ENCODE assay signal across 2 cellular contexts in the genomic region with DNA sequence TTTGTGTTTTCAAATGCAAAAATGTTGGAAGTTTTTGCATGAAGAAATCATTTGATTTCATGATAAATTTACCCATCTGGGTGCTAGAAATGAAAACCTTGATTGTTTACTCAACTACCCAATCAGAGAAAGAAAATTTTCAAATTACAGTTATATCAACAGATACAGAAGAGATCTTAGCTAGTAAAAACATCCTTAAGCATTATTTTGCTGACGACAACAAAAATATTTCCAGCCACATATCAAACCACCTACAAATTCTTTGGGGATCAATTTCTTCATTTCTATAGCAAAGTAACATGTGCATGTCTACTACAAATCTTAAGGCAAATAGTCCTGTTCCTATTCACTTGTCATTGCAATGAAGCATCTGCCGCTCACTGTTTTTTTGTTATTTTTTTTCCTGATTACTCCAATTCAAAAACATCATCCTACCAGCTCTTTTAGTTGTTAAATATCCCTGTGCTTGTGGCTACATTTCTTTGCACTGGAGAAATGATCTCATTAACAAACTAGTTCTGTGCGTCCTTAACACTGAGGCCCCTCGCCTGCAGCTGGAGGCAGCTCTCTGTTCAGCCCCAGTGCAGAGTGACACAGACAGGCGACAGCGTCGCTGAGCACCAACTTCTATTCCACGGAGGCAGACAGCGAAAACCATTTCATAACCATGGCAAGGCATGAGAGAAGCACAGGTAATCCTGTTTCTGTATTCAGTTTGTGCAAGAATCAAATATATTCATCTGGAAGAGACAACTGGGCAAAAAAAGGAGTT.
TF ChIP-seq lines count a peak whose summit lies in the region.

No MANE protein-coding gene starts in this region.

TF ChIP-seq in HepG2, 621 proteins besides CTCF, POLR2A, EP300 and RAD21 (continued from another document):
- TF ChIP-seq, protein P1, sequence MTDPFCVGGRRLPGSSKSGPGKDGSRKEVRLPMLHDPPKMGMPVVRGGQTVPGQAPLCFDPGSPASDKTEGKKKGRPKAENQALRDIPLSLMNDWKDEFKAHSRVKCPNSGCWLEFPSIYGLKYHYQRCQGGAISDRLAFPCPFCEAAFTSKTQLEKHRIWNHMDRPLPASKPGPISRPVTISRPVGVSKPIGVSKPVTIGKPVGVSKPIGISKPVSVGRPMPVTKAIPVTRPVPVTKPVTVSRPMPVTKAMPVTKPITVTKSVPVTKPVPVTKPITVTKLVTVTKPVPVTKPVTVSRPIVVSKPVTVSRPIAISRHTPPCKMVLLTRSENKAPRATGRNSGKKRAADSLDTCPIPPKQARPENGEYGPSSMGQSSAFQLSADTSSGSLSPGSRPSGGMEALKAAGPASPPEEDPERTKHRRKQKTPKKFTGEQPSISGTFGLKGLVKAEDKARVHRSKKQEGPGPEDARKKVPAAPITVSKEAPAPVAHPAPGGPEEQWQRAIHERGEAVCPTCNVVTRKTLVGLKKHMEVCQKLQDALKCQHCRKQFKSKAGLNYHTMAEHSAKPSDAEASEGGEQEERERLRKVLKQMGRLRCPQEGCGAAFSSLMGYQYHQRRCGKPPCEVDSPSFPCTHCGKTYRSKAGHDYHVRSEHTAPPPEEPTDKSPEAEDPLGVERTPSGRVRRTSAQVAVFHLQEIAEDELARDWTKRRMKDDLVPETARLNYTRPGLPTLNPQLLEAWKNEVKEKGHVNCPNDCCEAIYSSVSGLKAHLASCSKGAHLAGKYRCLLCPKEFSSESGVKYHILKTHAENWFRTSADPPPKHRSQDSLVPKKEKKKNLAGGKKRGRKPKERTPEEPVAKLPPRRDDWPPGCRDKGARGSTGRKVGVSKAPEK (CRISPR knock-in tag; IDR thresholded peaks at IDR 0.05; ENCODE audit: borderline replicate concordance), result no peak
- TF ChIP-seq ZNF430 (CRISPR knock-in tag; IDR thresholded peaks at IDR 0.05) (no peak), ZNF432 (CRISPR knock-in tag; IDR thresholded peaks at IDR 0.05; ENCODE audit: borderline replicate concordance) (no peak), KAT8 (CRISPR knock-in tag; IDR thresholded peaks at IDR 0.05) (no peak), MAFF (IDR thresholded peaks at IDR 0.05; ENCODE audit: low read depth, low read length) (peak; percentile 90), ZNF256 (CRISPR knock-in tag; conservative IDR thresholded peaks at IDR 0.05) (no peak), FLYWCH1 (CRISPR knock-in tag; IDR thresholded peaks at IDR 0.05) (no peak), NBN (conservative IDR thresholded peaks at IDR 0.05) (no peak), ZSCAN22 (CRISPR knock-in tag; IDR thresholded peaks at IDR 0.05) (no peak), MAFK (conservative IDR thresholded peaks at IDR 0.05 in 1 of 2, IDR thresholded peaks at IDR 0.05 in 1 of 2; ENCODE audit: low read length in 2 of 2) (peak; percentile 84 to 94)
- TF ChIP-seq, protein P2, sequence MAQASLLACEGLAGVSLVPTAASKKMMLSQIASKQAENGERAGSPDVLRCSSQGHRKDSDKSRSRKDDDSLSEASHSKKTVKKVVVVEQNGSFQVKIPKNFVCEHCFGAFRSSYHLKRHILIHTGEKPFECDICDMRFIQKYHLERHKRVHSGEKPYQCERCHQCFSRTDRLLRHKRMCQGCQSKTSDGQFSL (CRISPR knock-in tag; IDR thresholded peaks at IDR 0.05), result no peak
- TF ChIP-seq, protein P3, sequence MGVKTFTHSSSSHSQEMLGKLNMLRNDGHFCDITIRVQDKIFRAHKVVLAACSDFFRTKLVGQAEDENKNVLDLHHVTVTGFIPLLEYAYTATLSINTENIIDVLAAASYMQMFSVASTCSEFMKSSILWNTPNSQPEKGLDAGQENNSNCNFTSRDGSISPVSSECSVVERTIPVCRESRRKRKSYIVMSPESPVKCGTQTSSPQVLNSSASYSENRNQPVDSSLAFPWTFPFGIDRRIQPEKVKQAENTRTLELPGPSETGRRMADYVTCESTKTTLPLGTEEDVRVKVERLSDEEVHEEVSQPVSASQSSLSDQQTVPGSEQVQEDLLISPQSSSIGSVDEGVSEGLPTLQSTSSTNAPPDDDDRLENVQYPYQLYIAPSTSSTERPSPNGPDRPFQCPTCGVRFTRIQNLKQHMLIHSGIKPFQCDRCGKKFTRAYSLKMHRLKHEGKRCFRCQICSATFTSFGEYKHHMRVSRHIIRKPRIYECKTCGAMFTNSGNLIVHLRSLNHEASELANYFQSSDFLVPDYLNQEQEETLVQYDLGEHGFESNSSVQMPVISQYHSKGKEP (CRISPR knock-in tag; IDR thresholded peaks at IDR 0.05), result no peak
- TF ChIP-seq, protein P4, sequence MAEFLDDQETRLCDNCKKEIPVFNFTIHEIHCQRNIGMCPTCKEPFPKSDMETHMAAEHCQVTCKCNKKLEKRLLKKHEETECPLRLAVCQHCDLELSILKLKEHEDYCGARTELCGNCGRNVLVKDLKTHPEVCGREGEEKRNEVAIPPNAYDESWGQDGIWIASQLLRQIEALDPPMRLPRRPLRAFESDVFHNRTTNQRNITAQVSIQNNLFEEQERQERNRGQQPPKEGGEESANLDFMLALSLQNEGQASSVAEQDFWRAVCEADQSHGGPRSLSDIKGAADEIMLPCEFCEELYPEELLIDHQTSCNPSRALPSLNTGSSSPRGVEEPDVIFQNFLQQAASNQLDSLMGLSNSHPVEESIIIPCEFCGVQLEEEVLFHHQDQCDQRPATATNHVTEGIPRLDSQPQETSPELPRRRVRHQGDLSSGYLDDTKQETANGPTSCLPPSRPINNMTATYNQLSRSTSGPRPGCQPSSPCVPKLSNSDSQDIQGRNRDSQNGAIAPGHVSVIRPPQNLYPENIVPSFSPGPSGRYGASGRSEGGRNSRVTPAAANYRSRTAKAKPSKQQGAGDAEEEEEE (CRISPR knock-in tag; IDR thresholded peaks at IDR 0.05; ENCODE audit: borderline replicate concordance), result no peak
TF ChIP-seq in HepG2: peak in this region for 2.

TF ChIP-seq in neural cell, 6 proteins besides CTCF, POLR2A, EP300 and RAD21 (continued from another document):
- TF ChIP-seq TAF1 (IDR thresholded peaks at IDR 0.05; ENCODE audit: low read depth), result no peak
TF ChIP-seq in neural cell: peak in this region for 1.
